17 cellular contexts compared by ENCODE assay signal in genomic region chr21:45037986-45038385, GRCh38.
"Had no signal": no experiment of that assay in that cellular context is flagged by ENCODE, and none has a peak within 500 bp of the region (broad histone marks: within the 10 kb centered on the region; RNA-seq: fewer than 3 reads in every experiment).

No MANE protein-coding gene starts in this region.

- DNase-seq: KBM-7, MV-4-11, NCI-H1048, NCI-H1105, NCI-H1417, NCI-H1436 treated with DMSO at 0.1 percent for 48 hours, NCI-H1694, NCI-H187 treated with DMSO at 0.1 percent for 48 hours, NCI-H2029 treated with DMSO at 0.1 percent for 48 hours, NCI-H2171 treated with DMSO at 0.1 percent for 48 hours, NCI-H2227 treated with DMSO at 0.1 percent for 48 hours, NCI-H524, NCI-H526 treated with DMSO at 0.1 percent for 48 hours, NCI-H748 treated with DMSO at 0.1 percent for 48 hours, SHP77 had no signal

- H3K27ac ChIP-seq: HL-60, RWPE1 had no signal
